ENCODE assay signal across 27 cellular contexts in genomic region chr3:8887435-8888295, GRCh38.
DNase-seq lines count a peak whose midpoint lies in the region; ATAC-seq and TF ChIP-seq lines count a peak whose summit lies in the region.
"Had no signal": no experiment of that assay in that cellular context is flagged by ENCODE, and none has a peak within 500 bp of the region (broad histone marks: within the 10 kb centered on the region; RNA-seq: fewer than 3 reads in every experiment).

No MANE protein-coding gene starts in this region.

- peak overlapping the region; percentile 50 for H3K9ac ChIP-seq in adipocyte (ENCODE audit: low read length)
- no peak overlapping the region for H3K9ac ChIP-seq in mesenchymal stem cell (ENCODE audit: low read length)
- H3K9ac ChIP-seq in smooth muscle cell (ENCODE audit: low read depth): no peak overlapping the region
- H3K9ac ChIP-seq: KMS-11 had no signal

- no peaks in the 10 kb centered on the region for H3K79me2 ChIP-seq in smooth muscle cell (ENCODE audit: low read depth)

- H2AFZ ChIP-seq in mesenchymal stem cell (ENCODE audit: low read depth, low read length): no peak overlapping the region
- no peak overlapping the region for H2AFZ ChIP-seq in smooth muscle cell (ENCODE audit: low read depth)

- WGBS in mesenchymal stem cell: 40% methylated on average over 7 of the region's 7 CpGs
- WGBS in smooth muscle cell (ENCODE audit: low lambda C conversion rate): 61% methylated on average over 7 of the region's 7 CpGs

- H3K4me2 ChIP-seq in mesenchymal stem cell (ENCODE audit: low read length, poor library complexity, severe bottlenecking) (no peak overlapping the region), smooth muscle cell (peak overlapping the region; percentile 50)
- H3K4me2 ChIP-seq: KMS-11 had no signal

- H3K36me3 ChIP-seq in cardiac muscle cell (no peaks in the 10 kb centered on the region), adipocyte (ENCODE audit: control insufficient read depth, insufficient read depth, low read length, severe bottlenecking) (no peaks in the 10 kb centered on the region), mesenchymal stem cell (ENCODE audit: control insufficient read depth in 1 of 2, insufficient read depth in 2 of 2, low read depth in 1 of 2, low read length in 2 of 2) (peaks cover 0 to 20% of the 10 kb centered on the region in 2 experiments), smooth muscle cell (ENCODE audit: low read depth) (no peaks in the 10 kb centered on the region), H7 (replicated peaks; ENCODE audit: control insufficient read depth, insufficient read depth, low read length) (peaks cover 3% of the 10 kb centered on the region)

- peak overlapping the region; percentile 2 to 40 for H3K4ac ChIP-seq in mesenchymal stem cell (ENCODE audit: low read depth in 1 of 2, low read length in 2 of 2)

- peak overlapping the region; percentile 98 for H2BK5ac ChIP-seq in mesenchymal stem cell (ENCODE audit: low read depth, low read length, poor library complexity, severe bottlenecking)

- ATAC-seq in Right ventricle myocardium superior (ENCODE audit: poor library complexity): no peak
- ATAC-seq: psoas muscle had no signal

- H3K14ac ChIP-seq in mesenchymal stem cell (ENCODE audit: low read length in 2 of 2): no peak overlapping the region

- peak overlapping the region; percentile 22 for H2BK120ac ChIP-seq in mesenchymal stem cell (ENCODE audit: low read depth, low read length)

- no peaks in the 10 kb centered on the region for H3F3A ChIP-seq in smooth muscle cell (ENCODE audit: low read depth)

- H4K91ac ChIP-seq in mesenchymal stem cell (ENCODE audit: low read length): peak overlapping the region; percentile 40

- H3K79me1 ChIP-seq in mesenchymal stem cell (replicated peaks; ENCODE audit: low read length, poor library complexity, severe bottlenecking): peaks cover 1% of the 10 kb centered on the region

- H2BK15ac ChIP-seq in mesenchymal stem cell (ENCODE audit: low read depth, poor library complexity, severe bottlenecking): peak overlapping the region; percentile 17

- no peaks in the 10 kb centered on the region for H4K20me1 ChIP-seq in smooth muscle cell (ENCODE audit: low read depth)

- H3K27ac ChIP-seq in cardiac muscle cell (peak overlapping the region; percentile 56), mesenchymal stem cell (ENCODE audit: low read length, poor library complexity, severe bottlenecking) (peak overlapping the region; percentile 94), smooth muscle cell (ENCODE audit: low read depth) (peak overlapping the region; percentile 58)
- H3K27ac ChIP-seq: KMS-11, psoas muscle, RWPE1, stomach, tibial artery, VCaP had no signal

- TF ChIP-seq CTCF in cardiac muscle cell (IDR thresholded peaks at IDR 0.05; ENCODE audit: low read depth, low read length): no peak
- no peak for TF ChIP-seq CTCF in smooth muscle cell (IDR thresholded peaks at IDR 0.05; ENCODE audit: borderline replicate concordance, insufficient read depth, poor library complexity, severe bottlenecking)

- H4K8ac ChIP-seq in mesenchymal stem cell (ENCODE audit: low read length): peak overlapping the region; percentile 5

- no peak overlapping the region for H3K23ac ChIP-seq in mesenchymal stem cell (ENCODE audit: low read length in 2 of 2)

- DNase-seq in cardiac muscle cell (ENCODE audit: low read depth in 1 of 2, low spot score in 1 of 2): peak in 1 of 2 donors; percentile 9
- no peak for DNase-seq in Right ventricle myocardium superior
- no peak for DNase-seq in adipocyte (ENCODE audit: low read depth)
- DNase-seq in mesenchymal stem cell: no peak
- no peak for DNase-seq in smooth muscle cell (lab: John Stamatoyannopoulos, UW; ENCODE audit: unreplicated experiment)
- no peak for DNase-seq in NCI-H2171 (lab: John Stamatoyannopoulos, UW)
- DNase-seq in KG1 (lab: John Stamatoyannopoulos, UW): no peak
- no peak for DNase-seq in H7
- DNase-seq: 8988T; activated CD4-positive, alpha-beta T cell treated with anti-CD3 and anti-CD28 coated beads, Interleukin-2, amount 10 ng/mL, durations not matched to agents 24 days and 14 days; activated gamma-delta T cell; activated T-cell treated with anti-CD3 and anti-CD28 coated beads, Interleukin-2, amount 50 U/mL, for 1 hour; CD4-positive, CD25-positive, alpha-beta regulatory T cell; effector CD4-positive, alpha-beta T cell; head of caudate nucleus; mammary epithelial cell; NCI-H1436; NCI-H2107; NCI-H446 treated with DMSO at 0.1 percent for 48 hours; NCI-H82; psoas muscle; stimulated activated CD8-positive, alpha-beta memory T cell treated with anti-CD3 and anti-CD28 coated beads, Interleukin-4, amount 100 ng/mL, for 48 hours; stomach; tibial artery had no signal

- H3K9me3 ChIP-seq in cardiac muscle cell (ENCODE audit: low read depth) (no peaks in the 10 kb centered on the region), adipocyte (ENCODE audit: control insufficient read depth, low read length) (no peaks in the 10 kb centered on the region), mesenchymal stem cell (ENCODE audit: control insufficient read depth, low read length) (peaks cover 4% of the 10 kb centered on the region), smooth muscle cell (replicated peaks; ENCODE audit: low read depth) (no peaks in the 10 kb centered on the region)
- H3K9me3 ChIP-seq: psoas muscle, stomach, tibial artery had no signal

- H2BK12ac ChIP-seq in mesenchymal stem cell (ENCODE audit: low read length in 2 of 2): peak overlapping the region in 1 of 2 experiments; percentile 8

- H3K4me1 ChIP-seq in cardiac muscle cell (ENCODE audit: low read depth) (peaks cover 6% of the 10 kb centered on the region), adipocyte (ENCODE audit: control insufficient read depth, insufficient read depth, low read length) (peaks cover 33% of the 10 kb centered on the region), mesenchymal stem cell (ENCODE audit: control insufficient read depth, insufficient read depth, low read depth, low read length) (peaks cover 10% of the 10 kb centered on the region), smooth muscle cell (ENCODE audit: low read depth) (no peaks in the 10 kb centered on the region)
- H3K4me1 ChIP-seq: psoas muscle, stomach had no signal

- H3K27me3 ChIP-seq in cardiac muscle cell (no peaks in the 10 kb centered on the region), adipocyte (replicated peaks; ENCODE audit: control insufficient read depth, insufficient read depth, low read length) (no peaks in the 10 kb centered on the region), mesenchymal stem cell (ENCODE audit: control insufficient read depth in 1 of 2, insufficient read depth in 1 of 2, low read length in 2 of 2) (no peaks in the 10 kb centered on the region), smooth muscle cell (ENCODE audit: low read depth) (no peaks in the 10 kb centered on the region), H7 (ENCODE audit: control insufficient read depth, insufficient read depth, low read length) (no peaks in the 10 kb centered on the region)
- H3K27me3 ChIP-seq: stomach, tibial artery had no signal

- peak overlapping the region; percentile 95 for H2AK5ac ChIP-seq in mesenchymal stem cell (ENCODE audit: low read length, severe bottlenecking)

- intact Hi-C loops in Right ventricle myocardium superior (cut with DNase I): no loop called here

- no peak overlapping the region for H3K4me3 ChIP-seq in cardiac muscle cell
- H3K4me3 ChIP-seq in adipocyte (ENCODE audit: low read length): no peak overlapping the region
- H3K4me3 ChIP-seq in mesenchymal stem cell (ENCODE audit: insufficient read depth in 1 of 2, low read depth in 1 of 2, low read length in 2 of 2): no peak overlapping the region
- H3K4me3 ChIP-seq in smooth muscle cell: no peak overlapping the region
- no peak overlapping the region for H3K4me3 ChIP-seq in H7 (ENCODE audit: insufficient read depth, low read depth, low read length)
- H3K4me3 ChIP-seq: psoas muscle, stomach, tibial artery had no signal

- peak overlapping the region; percentile 31 to 71 for H3K18ac ChIP-seq in mesenchymal stem cell (ENCODE audit: low read depth in 1 of 2, low read length in 2 of 2)
